In the genomic region with DNA sequence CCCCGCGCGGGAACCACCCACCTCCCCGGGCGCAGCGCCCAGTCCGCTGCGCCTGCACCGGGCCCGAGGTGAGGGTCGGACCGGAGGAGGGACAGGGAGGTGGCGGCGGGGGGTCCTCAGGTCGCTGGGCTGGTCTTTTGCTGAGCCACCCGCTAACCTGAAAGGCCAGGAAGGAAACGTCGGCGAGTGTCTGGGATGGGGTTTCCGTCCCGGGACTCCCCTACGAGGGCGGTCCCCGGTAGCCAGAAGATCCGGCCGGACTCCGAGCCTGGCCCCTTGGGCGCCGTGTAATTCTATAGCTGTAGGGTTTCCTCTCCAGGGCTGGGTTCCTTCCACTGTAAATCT, we compare ENCODE assay signal across 10 cellular contexts. TPM values are rescaled to one million over a fixed set of nuclear protein-coding genes. Genes with fewer than 3 reads are reported as not detected.
DNase-seq lines count a peak whose midpoint lies in the region; ATAC-seq and TF ChIP-seq lines count a peak whose summit lies in the region.
"Had no signal": no experiment of that assay in that cellular context is flagged by ENCODE, and none has a peak within 500 bp of the region (broad histone marks: within the 10 kb centered on the region; RNA-seq: fewer than 3 reads in every experiment).

No MANE protein-coding gene starts in this region.

- intact Hi-C loops in heart right ventricle (cut with DNase I): loop anchor here in 4 of 10 donors (5.0 to 10.0 kb wide), 5 partner anchors 147 to 690 kb away; no protein-coding TSS in a partner anchor
- intact Hi-C loops in Right ventricle myocardium inferior (cut with DNase I): no loop called here

- no peak for TF ChIP-seq CTCF in heart right ventricle (IDR thresholded peaks at IDR 0.05)
- no peak for TF ChIP-seq CTCF in neural progenitor cell (IDR thresholded peaks at IDR 0.05)
- no peak for TF ChIP-seq CTCF in GM10248 (IDR thresholded peaks at IDR 0.05; ENCODE audit: control extremely low read depth, extremely low read depth, low read depth, missing control alignments)

- peaks cover 7% of the 10 kb centered on the region for H3F3A ChIP-seq in neural progenitor cell (ENCODE audit: low read depth)

- H2AFZ ChIP-seq in neural progenitor cell (replicated peaks): no peak overlapping the region

- H3K79me2 ChIP-seq in neural progenitor cell (ENCODE audit: low read depth): no peaks in the 10 kb centered on the region

- peaks cover 3% of the 10 kb centered on the region for H3K9me3 Mint-ChIP-seq in neural progenitor cell

- H3K27me3 ChIP-seq in heart right ventricle (peaks cover 25 to 96% (median 90%) of the 10 kb centered on the region in 7 donors), esophagus (ENCODE audit: control insufficient read depth in 1 of 2, insufficient read depth in 2 of 2, low read length in 2 of 2) (peaks cover 0 to 28% of the 10 kb centered on the region in 2 donors), neural progenitor cell (peaks cover 100% of the 10 kb centered on the region)

- peaks cover 89% of the 10 kb centered on the region for H4K20me1 ChIP-seq in neural progenitor cell (ENCODE audit: low read depth)

- H3K27ac Mint-ChIP-seq in neural progenitor cell: no peak overlapping the region

- no peak overlapping the region for H3K9ac ChIP-seq in neural progenitor cell

- peaks cover 77% of the 10 kb centered on the region for H3K27me3 Mint-ChIP-seq in neural progenitor cell (ENCODE audit: insufficient read depth, low read depth)

- 14 to 17% methylated on average over 29 of the region's 29 CpGs for WGBS in heart right ventricle, 2 donors
- 14 to 16% methylated on average over 10 to 29 of the region's 29 CpGs for WGBS in esophagus, 2 donors
- 15% methylated on average over 29 of the region's 29 CpGs for WGBS in urinary bladder

- ATAC-seq in heart right ventricle: no peak
- no peak for ATAC-seq in Right ventricle myocardium inferior
- ATAC-seq in HG03039 (IDR thresholded peaks at IDR 0.05; ENCODE audit: unreplicated experiment): no peak

- peak overlapping the region; percentile 69 for H3K4me2 ChIP-seq in neural progenitor cell

- peak overlapping the region; percentile 37 to 81 (median 66) for H3K4me3 ChIP-seq in heart right ventricle
- peak overlapping the region; percentile 14 to 18 for H3K4me3 ChIP-seq in esophagus (ENCODE audit: low read depth in 1 of 2, low read length in 2 of 2)
- H3K4me3 ChIP-seq in neural progenitor cell: peak overlapping the region; percentile 36
- H3K4me3 ChIP-seq in urinary bladder (ENCODE audit: low read depth, low read length): peak overlapping the region; percentile 94

- H3K36me3 Mint-ChIP-seq in neural progenitor cell: no peaks in the 10 kb centered on the region

- H3K27ac ChIP-seq in heart right ventricle (peak overlapping the region; percentile 67 to 88 (median 80)), esophagus (ENCODE audit: low read depth in 2 of 2, low read length in 1 of 2) (peak overlapping the region; percentile 35 to 61), neural progenitor cell (no peak overlapping the region), urinary bladder (ENCODE audit: low read depth) (peak overlapping the region; percentile 91)

- H3K9me3 ChIP-seq in heart right ventricle: no peaks in the 10 kb centered on the region
- H3K9me3 ChIP-seq in esophagus (ENCODE audit: control insufficient read depth in 2 of 2, insufficient read depth in 1 of 2, low read depth in 1 of 2, low read length in 1 of 2): peaks cover 0 to 3% of the 10 kb centered on the region in 2 donors
- no peaks in the 10 kb centered on the region for H3K9me3 ChIP-seq in neural progenitor cell (ENCODE audit: low read depth)

- CTCF ChIA-PET in GM10248 (lab: Yijun Ruan, JAX): no interaction called here

- POLR2A ChIA-PET in GM10248 (lab: Yijun Ruan, JAX): no interaction called here

- H3K36me3 ChIP-seq in heart right ventricle (peaks cover 0 to 19% (median 0%) of the 10 kb centered on the region in 9 donors), esophagus (ENCODE audit: control insufficient read depth in 2 of 2, insufficient read depth in 2 of 2, low read length in 1 of 2) (no peaks in the 10 kb centered on the region), neural progenitor cell (no peaks in the 10 kb centered on the region), urinary bladder (ENCODE audit: insufficient read depth) (peaks cover 2% of the 10 kb centered on the region)

- peaks cover 10 to 61% (median 49%) of the 10 kb centered on the region in 9 donors for H3K4me1 ChIP-seq in heart right ventricle
- H3K4me1 ChIP-seq in esophagus (ENCODE audit: control insufficient read depth in 2 of 2, insufficient read depth in 2 of 2, low read length in 1 of 2): peaks cover 12 to 15% of the 10 kb centered on the region in 2 donors
- peaks cover 13% of the 10 kb centered on the region for H3K4me1 ChIP-seq in neural progenitor cell
- H3K4me1 ChIP-seq in urinary bladder (ENCODE audit: insufficient read depth): no peaks in the 10 kb centered on the region

- DNase-seq in heart right ventricle: no peak
- DNase-seq in Right ventricle myocardium inferior (ENCODE audit: missing footprints): no peak
- no peak for DNase-seq in neural progenitor cell (ENCODE audit: low spot score)
- DNase-seq in globus pallidus (ENCODE audit: low spot score): no peak
- no peak for DNase-seq in GM10248 (ENCODE audit: extremely low spot score)
- DNase-seq: cerebellar nuclear complex, NCI-H1694 had no signal

- peaks cover 17% of the 10 kb centered on the region for H3K4me1 Mint-ChIP-seq in neural progenitor cell

- peak overlapping the region; percentile 46 for H3K4me3 Mint-ChIP-seq in neural progenitor cell

RNA-seq across cellular contexts. Expression of gene TBX2, which starts 5.0 kb away (rescaled TPM):
- total RNA-seq in heart right ventricle (10 to 100 TPM in 5 of 10 donors, 1 to 10 TPM in 5; 4.6 to 21.8 (median 10.0) TPM), Right ventricle myocardium inferior (12.1 TPM), neural progenitor cell (ENCODE audit: low replicate concordance) (not detected in 2 replicates), urinary bladder (26.4 TPM)
- polyA plus RNA-seq in heart right ventricle (10 to 100 TPM; 13.4 to 31.1 TPM), esophagus (1 to 10 TPM; 5.6 to 6.2 TPM), urinary bladder (56.3 TPM)

RNA-seq across cellular contexts. Expression of gene TBX4, which starts 47.5 kb away (rescaled TPM):
- total RNA-seq in heart right ventricle (not detected), Right ventricle myocardium inferior (not detected), neural progenitor cell (ENCODE audit: low replicate concordance) (not detected in 2 replicates), urinary bladder (9.8 TPM)
- polyA plus RNA-seq in heart right ventricle (under 1 TPM in 1 of 2 donors, not detected in 1; 0.03 TPM), esophagus (under 1 TPM in 1 of 2 donors, not detected in 1; 0.01 TPM), urinary bladder (13.0 TPM)

Comparison
In these comparisons a context has a peak if more than half of its experiments do, and no peak if none do; other contexts are left out.
1. H3K4me3 ChIP-seq: peak in every context shown above with its lines; median percentile 94 in urinary bladder; 66 in heart right ventricle; 36 in neural progenitor cell; 16 in esophagus.
2. RNA of gene TBX4, which starts 47.5 kb away (total RNA-seq): 9.8 TPM in urinary bladder (single experiment); not detected in heart right ventricle, not detected in Right ventricle myocardium inferior (single experiment) and not detected in neural progenitor cell; every median in the first group is over 10 times any median in the second.